38 cellular contexts compared by ENCODE assay signal in genomic region chr11:7493670-7494069, GRCh38. TPM values are rescaled to one million over a fixed set of nuclear protein-coding genes. Genes with fewer than 3 reads are reported as not detected.
"Had no signal": no experiment of that assay in that cellular context is flagged by ENCODE, and none has a peak within 500 bp of the region (broad histone marks: within the 10 kb centered on the region; RNA-seq: fewer than 3 reads in every experiment).

No MANE protein-coding gene starts in this region.

- H3K4me3 ChIP-seq: adrenal gland, body of pancreas, breast epithelium, cardiac muscle cell, colonic mucosa, esophagus squamous epithelium, gastroesophageal sphincter, heart right ventricle, hepatocyte had no signal

- H3K9me3 ChIP-seq: adrenal gland, body of pancreas, breast epithelium, colonic mucosa, esophagus squamous epithelium, gastroesophageal sphincter, heart right ventricle had no signal

- H3K79me2 ChIP-seq: hepatocyte had no signal

- DNase-seq: activated CD4-positive, alpha-beta memory T cell treated with anti-CD3 and anti-CD28 coated beads for 36 hours; activated CD4-positive, alpha-beta T cell treated with anti-CD3 and anti-CD28 coated beads, Interleukin-2, amount 10 ng/mL, durations not matched to agents 24 days and 14 days; activated CD8-positive, alpha-beta memory T cell treated with anti-CD3 and anti-CD28 coated beads, Interleukin-2, amount 10 ng/mL, durations not matched to agents 7 days and 5 days; activated CD8-positive, alpha-beta memory T cell treated with anti-CD3 and anti-CD28 coated beads, Interleukin-2, amount 50 U/mL, for 4 hours; activated CD8-positive, alpha-beta T cell treated with anti-CD3 and anti-CD28 coated beads, Interleukin-2, amount 10 ng/mL, durations not matched to agents 7 days and 5 days; activated effector memory CD4-positive, alpha-beta T cell treated with anti-CD3 and anti-CD28 coated beads, Interleukin-2, amount 50 U/mL, for 16 hours; activated naive CD4-positive, alpha-beta T cell treated with anti-CD3 and anti-CD28 coated beads for 36 hours; activated naive CD8-positive, alpha-beta T cell treated with anti-CD3 and anti-CD28 coated beads for 36 hours; activated naive CD8-positive, alpha-beta T cell treated with anti-CD3 and anti-CD28 coated beads, Interleukin-2, amount 50 U/mL, for 24 hours; activated T-cell treated with anti-CD3 and anti-CD28 coated beads, Interleukin-2, amount 50 U/mL, for 1 hour; activated T-cell treated with anti-CD3 and anti-CD28 coated beads, Interleukin-2, amount 50 U/mL, for 48 hours; adrenal gland; amygdala; aorta; body of pancreas; central memory CD4-positive, alpha-beta T cell; cerebellar nuclear complex; colonic mucosa; effector CD8-positive, alpha-beta T cell; esophagus squamous epithelium; foreskin melanocyte; heart right ventricle; T-helper 1 cell; T-helper 17 cell; T1000 had no signal

- H2AFZ ChIP-seq: hepatocyte had no signal

- FAIRE-seq: endometrium, endothelial cell of umbilical vein had no signal

- H3K27me3 ChIP-seq: adrenal gland, body of pancreas, breast epithelium, cardiac muscle cell, colonic mucosa, esophagus squamous epithelium, gastroesophageal sphincter, heart right ventricle, hepatocyte had no signal

- ATAC-seq: activated CD4-positive, CD25-positive, alpha-beta regulatory T cell treated with anti-CD3 and anti-CD28 coated beads, Interleukin-2, amount 50 U/mL, for 24 hours; activated CD8-positive, alpha-beta memory T cell treated with anti-CD3 and anti-CD28 coated beads, Interleukin-2, amount 10 ng/mL, durations not matched to agents 7 days and 5 days; activated CD8-positive, alpha-beta T cell treated with anti-CD3 and anti-CD28 coated beads, Interleukin-2, amount 10 ng/mL, durations not matched to agents 7 days and 5 days; activated naive CD8-positive, alpha-beta T cell treated with anti-CD3 and anti-CD28 coated beads, Interleukin-2, amount 50 U/mL, for 24 hours; body of pancreas; gastroesophageal sphincter; heart right ventricle; T-helper 17 cell; WTC11 had no signal

- H3K36me3 ChIP-seq: adrenal gland, breast epithelium, cardiac muscle cell, colonic mucosa, esophagus squamous epithelium had no signal

- H3K4me1 ChIP-seq: adrenal gland, body of pancreas, breast epithelium, colonic mucosa had no signal

- H3K27ac ChIP-seq: adrenal gland, body of pancreas, breast epithelium, cardiac muscle cell, colonic mucosa, esophagus squamous epithelium, gastroesophageal sphincter, heart right ventricle, hepatocyte had no signal

RNA-seq across cellular contexts. Expression of gene OLFML1, which starts 8.4 kb away (rescaled TPM):
- total RNA-seq: activated CD4-positive, alpha-beta memory T cell treated with anti-CD3 and anti-CD28 coated beads for 36 hours; activated CD4-positive, alpha-beta T cell treated with anti-CD3 and anti-CD28 coated beads, Interleukin-2, amount 10 ng/mL, durations not matched to agents 24 days and 14 days; activated CD8-positive, alpha-beta memory T cell treated with anti-CD3 and anti-CD28 coated beads for 36 hours; activated CD8-positive, alpha-beta memory T cell treated with anti-CD3 and anti-CD28 coated beads, Interleukin-2, amount 10 ng/mL, durations not matched to agents 7 days and 5 days; activated CD8-positive, alpha-beta T cell treated with anti-CD3 and anti-CD28 coated beads, Interleukin-2, amount 10 ng/mL, durations not matched to agents 7 days and 5 days; activated naive CD4-positive, alpha-beta T cell treated with anti-CD3 and anti-CD28 coated beads for 36 hours; activated naive CD8-positive, alpha-beta T cell treated with anti-CD3 and anti-CD28 coated beads for 36 hours; activated T-helper 1 cell treated with anti-CD3 and anti-CD28 coated beads, Interleukin-12 subunit alpha, Interleukin-12 subunit beta, Interleukin-2, Interleukin-4 antibody, amounts not matched to agents 30 ng/mL and 10 ng/mL and 1 ng/mL, durations not matched to agents 14 hours and 24 hours and 36 hours; activated T-helper 2 cell treated with anti-CD3 and anti-CD28 coated beads, Interferon-gamma antibody, Interleukin-2, Interleukin-4, amounts not matched to agents 10 μg/mL and 5 μg/mL and 100 μg/mL, durations not matched to agents 14 hours and 24 hours and 36 hours; dermis microvascular lymphatic vessel endothelial cell; endothelial cell of umbilical vein; glomerular endothelial cell; T-helper 17 cell; WTC11 had no signal
- polyA plus RNA-seq: endothelial cell of umbilical vein had no signal
